In the genomic region with DNA sequence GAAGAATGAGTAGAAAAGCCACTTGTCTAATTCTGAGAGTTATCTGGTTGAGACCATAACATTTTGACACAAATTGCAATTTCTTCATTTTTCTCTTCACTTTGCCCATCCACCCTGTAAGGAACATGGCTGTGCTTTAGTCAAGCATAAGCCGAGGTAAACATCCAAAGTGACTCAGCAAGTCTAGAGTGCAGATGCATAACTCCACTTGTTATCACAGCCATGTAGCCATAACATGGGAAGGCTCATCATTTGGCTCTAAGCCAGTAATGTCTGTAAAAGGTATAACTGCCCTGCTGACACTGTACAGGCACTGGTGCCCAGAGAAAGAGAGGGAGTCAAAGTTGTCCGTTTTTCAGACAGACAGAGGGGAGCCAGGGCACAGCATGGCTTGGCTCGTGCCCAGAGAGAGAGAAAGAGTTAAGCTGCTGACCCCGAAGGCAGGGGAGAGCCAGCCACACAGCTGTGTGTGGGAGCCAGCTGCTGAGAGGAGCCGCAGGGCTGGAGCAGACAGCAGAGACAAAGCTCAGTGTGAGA, we compare ENCODE assay signal across 1 cellular context.
TF ChIP-seq lines count a peak whose summit lies in the region.

No MANE protein-coding gene starts in this region.

TF ChIP-seq in K562, 482 proteins besides CTCF, POLR2A, EP300 and RAD21 (continued from another document and continues in another):
- peak; percentile 80 for TF ChIP-seq ZNF444 (CRISPR knock-in tag; IDR thresholded peaks at IDR 0.05)
- TF ChIP-seq ELF4 (CRISPR knock-in tag; IDR thresholded peaks at IDR 0.05), result peak; percentile 91
- no peak for TF ChIP-seq COPS2 (conservative IDR thresholded peaks at IDR 0.05)
- peak; percentile 80 for TF ChIP-seq MAFK (IDR thresholded peaks at IDR 0.05; ENCODE audit: low read length)
- no peak for TF ChIP-seq ILF3 (IDR thresholded peaks at IDR 0.05; ENCODE audit: borderline replicate concordance)
- no peak for TF ChIP-seq POLR2B (IDR thresholded peaks at IDR 0.05; ENCODE audit: low read depth, partially characterized antibody)
- TF ChIP-seq ZNF431 (CRISPR knock-in tag; IDR thresholded peaks at IDR 0.05), result no peak
- 0 out of 2 replicates have a peak, but pooled peaks have one; percentile 41 for TF ChIP-seq HEY1 (CRISPR knock-in tag; IDR thresholded peaks at IDR 0.05; ENCODE audit: borderline replicate concordance)
- TF ChIP-seq BCOR (IDR thresholded peaks at IDR 0.05), result 0 out of 2 replicates have a peak, but pooled peaks have one; percentile 20
- peak; percentile 97 for TF ChIP-seq ZNF175 (CRISPR knock-in tag; IDR thresholded peaks at IDR 0.05; ENCODE audit: low read depth)
- TF ChIP-seq PHB2 (IDR thresholded peaks at IDR 0.05; ENCODE audit: low read depth), result no peak
- peak; percentile 41; the same call in 1 of the 2 replicates for TF ChIP-seq GABPA (tag; conservative IDR thresholded peaks at IDR 0.05; ENCODE audit: low read depth)
- TF ChIP-seq OTX1 (CRISPR knock-in tag; IDR thresholded peaks at IDR 0.05), result peak; percentile 80; the same call in 1 of the 2 replicates
- TF ChIP-seq ZNF436 (CRISPR knock-in tag; IDR thresholded peaks at IDR 0.05), result no peak
- no peak for TF ChIP-seq ZNF232 (CRISPR knock-in tag; IDR thresholded peaks at IDR 0.05)
- no peak for TF ChIP-seq DACH1 (IDR thresholded peaks at IDR 0.05; ENCODE audit: partially characterized antibody)
- TF ChIP-seq, protein P1, sequence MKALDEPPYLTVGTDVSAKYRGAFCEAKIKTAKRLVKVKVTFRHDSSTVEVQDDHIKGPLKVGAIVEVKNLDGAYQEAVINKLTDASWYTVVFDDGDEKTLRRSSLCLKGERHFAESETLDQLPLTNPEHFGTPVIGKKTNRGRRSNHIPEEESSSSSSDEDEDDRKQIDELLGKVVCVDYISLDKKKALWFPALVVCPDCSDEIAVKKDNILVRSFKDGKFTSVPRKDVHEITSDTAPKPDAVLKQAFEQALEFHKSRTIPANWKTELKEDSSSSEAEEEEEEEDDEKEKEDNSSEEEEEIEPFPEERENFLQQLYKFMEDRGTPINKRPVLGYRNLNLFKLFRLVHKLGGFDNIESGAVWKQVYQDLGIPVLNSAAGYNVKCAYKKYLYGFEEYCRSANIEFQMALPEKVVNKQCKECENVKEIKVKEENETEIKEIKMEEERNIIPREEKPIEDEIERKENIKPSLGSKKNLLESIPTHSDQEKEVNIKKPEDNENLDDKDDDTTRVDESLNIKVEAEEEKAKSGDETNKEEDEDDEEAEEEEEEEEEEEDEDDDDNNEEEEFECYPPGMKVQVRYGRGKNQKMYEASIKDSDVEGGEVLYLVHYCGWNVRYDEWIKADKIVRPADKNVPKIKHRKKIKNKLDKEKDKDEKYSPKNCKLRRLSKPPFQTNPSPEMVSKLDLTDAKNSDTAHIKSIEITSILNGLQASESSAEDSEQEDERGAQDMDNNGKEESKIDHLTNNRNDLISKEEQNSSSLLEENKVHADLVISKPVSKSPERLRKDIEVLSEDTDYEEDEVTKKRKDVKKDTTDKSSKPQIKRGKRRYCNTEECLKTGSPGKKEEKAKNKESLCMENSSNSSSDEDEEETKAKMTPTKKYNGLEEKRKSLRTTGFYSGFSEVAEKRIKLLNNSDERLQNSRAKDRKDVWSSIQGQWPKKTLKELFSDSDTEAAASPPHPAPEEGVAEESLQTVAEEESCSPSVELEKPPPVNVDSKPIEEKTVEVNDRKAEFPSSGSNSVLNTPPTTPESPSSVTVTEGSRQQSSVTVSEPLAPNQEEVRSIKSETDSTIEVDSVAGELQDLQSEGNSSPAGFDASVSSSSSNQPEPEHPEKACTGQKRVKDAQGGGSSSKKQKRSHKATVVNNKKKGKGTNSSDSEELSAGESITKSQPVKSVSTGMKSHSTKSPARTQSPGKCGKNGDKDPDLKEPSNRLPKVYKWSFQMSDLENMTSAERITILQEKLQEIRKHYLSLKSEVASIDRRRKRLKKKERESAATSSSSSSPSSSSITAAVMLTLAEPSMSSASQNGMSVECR (CRISPR knock-in tag; IDR thresholded peaks at IDR 0.05), result no peak
- peak; percentile 36; the same call in 1 of the 2 replicates for TF ChIP-seq ATF7 (IDR thresholded peaks at IDR 0.05)
- no peak for TF ChIP-seq CBX3 (IDR thresholded peaks at IDR 0.05; ENCODE audit: borderline replicate concordance in 1 of 2, low read length in 2 of 2)
- TF ChIP-seq ZC3H11A (IDR thresholded peaks at IDR 0.05; ENCODE audit: low read depth, low read length), result no peak
- no peak for TF ChIP-seq TFAM (CRISPR knock-in tag; conservative IDR thresholded peaks at IDR 0.05)
- TF ChIP-seq, protein P2, sequence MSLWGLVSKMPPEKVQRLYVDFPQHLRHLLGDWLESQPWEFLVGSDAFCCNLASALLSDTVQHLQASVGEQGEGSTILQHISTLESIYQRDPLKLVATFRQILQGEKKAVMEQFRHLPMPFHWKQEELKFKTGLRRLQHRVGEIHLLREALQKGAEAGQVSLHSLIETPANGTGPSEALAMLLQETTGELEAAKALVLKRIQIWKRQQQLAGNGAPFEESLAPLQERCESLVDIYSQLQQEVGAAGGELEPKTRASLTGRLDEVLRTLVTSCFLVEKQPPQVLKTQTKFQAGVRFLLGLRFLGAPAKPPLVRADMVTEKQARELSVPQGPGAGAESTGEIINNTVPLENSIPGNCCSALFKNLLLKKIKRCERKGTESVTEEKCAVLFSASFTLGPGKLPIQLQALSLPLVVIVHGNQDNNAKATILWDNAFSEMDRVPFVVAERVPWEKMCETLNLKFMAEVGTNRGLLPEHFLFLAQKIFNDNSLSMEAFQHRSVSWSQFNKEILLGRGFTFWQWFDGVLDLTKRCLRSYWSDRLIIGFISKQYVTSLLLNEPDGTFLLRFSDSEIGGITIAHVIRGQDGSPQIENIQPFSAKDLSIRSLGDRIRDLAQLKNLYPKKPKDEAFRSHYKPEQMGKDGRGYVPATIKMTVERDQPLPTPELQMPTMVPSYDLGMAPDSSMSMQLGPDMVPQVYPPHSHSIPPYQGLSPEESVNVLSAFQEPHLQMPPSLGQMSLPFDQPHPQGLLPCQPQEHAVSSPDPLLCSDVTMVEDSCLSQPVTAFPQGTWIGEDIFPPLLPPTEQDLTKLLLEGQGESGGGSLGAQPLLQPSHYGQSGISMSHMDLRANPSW (CRISPR knock-in tag; IDR thresholded peaks at IDR 0.05), result no peak
- TF ChIP-seq ZNF445 (CRISPR knock-in tag; IDR thresholded peaks at IDR 0.05; ENCODE audit: low read depth), result peak; percentile 84; the same call in 1 of the 2 replicates
- no peak for TF ChIP-seq ZNF384 (IDR thresholded peaks at IDR 0.05; ENCODE audit: low read depth, low read length)
- no peak for TF ChIP-seq ARID2 (IDR thresholded peaks at IDR 0.05)
- TF ChIP-seq ZFP36 (IDR thresholded peaks at IDR 0.05; ENCODE audit: low read depth, low read length, partially characterized antibody), result no peak
- no peak for TF ChIP-seq SETDB1 (IDR thresholded peaks at IDR 0.05; ENCODE audit: low read length)
- no peak for TF ChIP-seq RBM39 (optimal IDR thresholded peaks at IDR 0.05; ENCODE audit: low read depth, low read length)
- no peak for TF ChIP-seq ZNF24 (IDR thresholded peaks at IDR 0.05)
- TF ChIP-seq SMAD2 (IDR thresholded peaks at IDR 0.05; ENCODE audit: low read depth, low read length), result no peak
- no peak for TF ChIP-seq U2AF1 (optimal IDR thresholded peaks at IDR 0.05; ENCODE audit: low read depth, low read length)
- TF ChIP-seq POLR3G (IDR thresholded peaks at IDR 0.05; ENCODE audit: extremely low read depth, insufficient read length, insufficient replicate concordance), result no peak
- TF ChIP-seq ZNF253 (CRISPR knock-in tag; conservative IDR thresholded peaks at IDR 0.05), result no peak
- peak; percentile 85 for TF ChIP-seq DIDO1 (tag; IDR thresholded peaks at IDR 0.05; ENCODE audit: low read depth)
- TF ChIP-seq NFE2L1 (tag; IDR thresholded peaks at IDR 0.05; ENCODE audit: borderline replicate concordance, low read depth), result peak; percentile 81
- no peak for TF ChIP-seq BRD4 (IDR thresholded peaks at IDR 0.05)
- TF ChIP-seq PCBP2 (IDR thresholded peaks at IDR 0.05; ENCODE audit: low read depth, low read length, poor library complexity, severe bottlenecking), result no peak
- TF ChIP-seq SAFB2 (IDR thresholded peaks at IDR 0.05; ENCODE audit: borderline replicate concordance, low read depth, low read length, severe bottlenecking), result no peak
- TF ChIP-seq ATF1 (CRISPR knock-in tag; IDR thresholded peaks at IDR 0.05), result no peak
- peak; percentile 65 for TF ChIP-seq ATF1 (tag; IDR thresholded peaks at IDR 0.05)
- no peak for TF ChIP-seq XRCC5 (IDR thresholded peaks at IDR 0.05; ENCODE audit: low read depth, low read length)
- TF ChIP-seq, protein P3, sequence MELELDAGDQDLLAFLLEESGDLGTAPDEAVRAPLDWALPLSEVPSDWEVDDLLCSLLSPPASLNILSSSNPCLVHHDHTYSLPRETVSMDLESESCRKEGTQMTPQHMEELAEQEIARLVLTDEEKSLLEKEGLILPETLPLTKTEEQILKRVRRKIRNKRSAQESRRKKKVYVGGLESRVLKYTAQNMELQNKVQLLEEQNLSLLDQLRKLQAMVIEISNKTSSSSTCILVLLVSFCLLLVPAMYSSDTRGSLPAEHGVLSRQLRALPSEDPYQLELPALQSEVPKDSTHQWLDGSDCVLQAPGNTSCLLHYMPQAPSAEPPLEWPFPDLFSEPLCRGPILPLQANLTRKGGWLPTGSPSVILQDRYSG (tag; conservative IDR thresholded peaks at IDR 0.05; ENCODE audit: low read depth), result peak; percentile 98
- TF ChIP-seq PHTF2 (CRISPR knock-in tag; IDR thresholded peaks at IDR 0.05), result no peak
- TF ChIP-seq ZNF143 (CRISPR knock-in tag; IDR thresholded peaks at IDR 0.05), result no peak
- TF ChIP-seq SRSF1 (IDR thresholded peaks at IDR 0.05; ENCODE audit: low read depth, low read length), result no peak
- no peak for TF ChIP-seq PHB (CRISPR knock-in tag; IDR thresholded peaks at IDR 0.05)
- TF ChIP-seq JUNB (CRISPR knock-in tag; conservative IDR thresholded peaks at IDR 0.05), result no peak
- no peak for TF ChIP-seq SNIP1 (IDR thresholded peaks at IDR 0.05; ENCODE audit: low read depth)
- TF ChIP-seq IRF2 (CRISPR knock-in tag; IDR thresholded peaks at IDR 0.05), result no peak
- TF ChIP-seq SLC30A9 (CRISPR knock-in tag; IDR thresholded peaks at IDR 0.05), result no peak
- TF ChIP-seq SUPT5H (IDR thresholded peaks at IDR 0.05), result no peak
- TF ChIP-seq ZNF778 (CRISPR knock-in tag; IDR thresholded peaks at IDR 0.05), result no peak
- peak; percentile 27; the same call in 1 of the 2 replicates for TF ChIP-seq NR2C1 (IDR thresholded peaks at IDR 0.05)
- peak; percentile 90 for TF ChIP-seq NR2C1 (tag; IDR thresholded peaks at IDR 0.05)
- TF ChIP-seq, protein P4, sequence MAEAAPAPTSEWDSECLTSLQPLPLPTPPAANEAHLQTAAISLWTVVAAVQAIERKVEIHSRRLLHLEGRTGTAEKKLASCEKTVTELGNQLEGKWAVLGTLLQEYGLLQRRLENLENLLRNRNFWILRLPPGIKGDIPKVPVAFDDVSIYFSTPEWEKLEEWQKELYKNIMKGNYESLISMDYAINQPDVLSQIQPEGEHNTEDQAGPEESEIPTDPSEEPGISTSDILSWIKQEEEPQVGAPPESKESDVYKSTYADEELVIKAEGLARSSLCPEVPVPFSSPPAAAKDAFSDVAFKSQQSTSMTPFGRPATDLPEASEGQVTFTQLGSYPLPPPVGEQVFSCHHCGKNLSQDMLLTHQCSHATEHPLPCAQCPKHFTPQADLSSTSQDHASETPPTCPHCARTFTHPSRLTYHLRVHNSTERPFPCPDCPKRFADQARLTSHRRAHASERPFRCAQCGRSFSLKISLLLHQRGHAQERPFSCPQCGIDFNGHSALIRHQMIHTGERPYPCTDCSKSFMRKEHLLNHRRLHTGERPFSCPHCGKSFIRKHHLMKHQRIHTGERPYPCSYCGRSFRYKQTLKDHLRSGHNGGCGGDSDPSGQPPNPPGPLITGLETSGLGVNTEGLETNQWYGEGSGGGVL (CRISPR knock-in tag; IDR thresholded peaks at IDR 0.05), result peak; percentile 59; the same call in 1 of the 2 replicates
- TF ChIP-seq, protein P5, sequence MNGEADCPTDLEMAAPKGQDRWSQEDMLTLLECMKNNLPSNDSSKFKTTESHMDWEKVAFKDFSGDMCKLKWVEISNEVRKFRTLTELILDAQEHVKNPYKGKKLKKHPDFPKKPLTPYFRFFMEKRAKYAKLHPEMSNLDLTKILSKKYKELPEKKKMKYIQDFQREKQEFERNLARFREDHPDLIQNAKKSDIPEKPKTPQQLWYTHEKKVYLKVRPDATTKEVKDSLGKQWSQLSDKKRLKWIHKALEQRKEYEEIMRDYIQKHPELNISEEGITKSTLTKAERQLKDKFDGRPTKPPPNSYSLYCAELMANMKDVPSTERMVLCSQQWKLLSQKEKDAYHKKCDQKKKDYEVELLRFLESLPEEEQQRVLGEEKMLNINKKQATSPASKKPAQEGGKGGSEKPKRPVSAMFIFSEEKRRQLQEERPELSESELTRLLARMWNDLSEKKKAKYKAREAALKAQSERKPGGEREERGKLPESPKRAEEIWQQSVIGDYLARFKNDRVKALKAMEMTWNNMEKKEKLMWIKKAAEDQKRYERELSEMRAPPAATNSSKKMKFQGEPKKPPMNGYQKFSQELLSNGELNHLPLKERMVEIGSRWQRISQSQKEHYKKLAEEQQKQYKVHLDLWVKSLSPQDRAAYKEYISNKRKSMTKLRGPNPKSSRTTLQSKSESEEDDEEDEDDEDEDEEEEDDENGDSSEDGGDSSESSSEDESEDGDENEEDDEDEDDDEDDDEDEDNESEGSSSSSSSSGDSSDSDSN (IDR thresholded peaks at IDR 0.05; ENCODE audit: borderline replicate concordance in 1 of 2, low read depth in 2 of 2, low read length in 2 of 2), result no peak
- peak; percentile 97 for TF ChIP-seq ZNF766 (CRISPR knock-in tag; conservative IDR thresholded peaks at IDR 0.05)
- no peak for TF ChIP-seq SMAD1 (IDR thresholded peaks at IDR 0.05; ENCODE audit: low read depth, low read length, partially characterized antibody)
- no peak for TF ChIP-seq LCOR (CRISPR knock-in tag; IDR thresholded peaks at IDR 0.05)
- TF ChIP-seq, protein P6, sequence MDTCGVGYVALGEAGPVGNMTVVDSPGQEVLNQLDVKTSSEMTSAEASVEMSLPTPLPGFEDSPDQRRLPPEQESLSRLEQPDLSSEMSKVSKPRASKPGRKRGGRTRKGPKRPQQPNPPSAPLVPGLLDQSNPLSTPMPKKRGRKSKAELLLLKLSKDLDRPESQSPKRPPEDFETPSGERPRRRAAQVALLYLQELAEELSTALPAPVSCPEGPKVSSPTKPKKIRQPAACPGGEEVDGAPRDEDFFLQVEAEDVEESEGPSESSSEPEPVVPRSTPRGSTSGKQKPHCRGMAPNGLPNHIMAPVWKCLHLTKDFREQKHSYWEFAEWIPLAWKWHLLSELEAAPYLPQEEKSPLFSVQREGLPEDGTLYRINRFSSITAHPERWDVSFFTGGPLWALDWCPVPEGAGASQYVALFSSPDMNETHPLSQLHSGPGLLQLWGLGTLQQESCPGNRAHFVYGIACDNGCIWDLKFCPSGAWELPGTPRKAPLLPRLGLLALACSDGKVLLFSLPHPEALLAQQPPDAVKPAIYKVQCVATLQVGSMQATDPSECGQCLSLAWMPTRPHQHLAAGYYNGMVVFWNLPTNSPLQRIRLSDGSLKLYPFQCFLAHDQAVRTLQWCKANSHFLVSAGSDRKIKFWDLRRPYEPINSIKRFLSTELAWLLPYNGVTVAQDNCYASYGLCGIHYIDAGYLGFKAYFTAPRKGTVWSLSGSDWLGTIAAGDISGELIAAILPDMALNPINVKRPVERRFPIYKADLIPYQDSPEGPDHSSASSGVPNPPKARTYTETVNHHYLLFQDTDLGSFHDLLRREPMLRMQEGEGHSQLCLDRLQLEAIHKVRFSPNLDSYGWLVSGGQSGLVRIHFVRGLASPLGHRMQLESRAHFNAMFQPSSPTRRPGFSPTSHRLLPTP (IDR thresholded peaks at IDR 0.05; ENCODE audit: borderline replicate concordance, extremely low read depth, insufficient read length), result no peak
- TF ChIP-seq ZNF764 (CRISPR knock-in tag; IDR thresholded peaks at IDR 0.05; ENCODE audit: low read depth), result no peak
